In the genomic region with DNA sequence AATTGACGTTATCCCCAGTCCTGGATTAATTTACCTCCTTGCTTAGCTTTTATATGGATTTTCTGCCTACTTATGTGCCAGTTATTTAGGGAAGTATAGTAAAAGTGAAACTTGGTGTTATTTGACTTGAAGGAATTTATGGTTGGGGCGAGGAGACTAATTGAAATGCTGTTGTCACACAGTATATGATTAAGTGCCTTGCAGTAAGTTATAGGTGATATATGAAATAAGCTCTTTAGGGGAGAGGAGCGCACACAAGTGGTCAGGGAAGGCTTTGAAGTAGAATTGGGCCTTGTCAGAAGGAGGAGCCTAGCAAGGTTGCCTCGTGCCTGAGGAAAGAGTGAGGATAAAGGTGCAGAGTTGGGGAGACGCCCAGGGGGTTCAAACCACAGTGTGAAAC, we compare ENCODE assay signal across 1 cellular context.
TF ChIP-seq lines count a peak whose summit lies in the region.

No MANE protein-coding gene starts in this region.

TF ChIP-seq in WTC11, 78 proteins besides CTCF, POLR2A, EP300 and RAD21 (continued from another document):
- TF ChIP-seq, protein P1, sequence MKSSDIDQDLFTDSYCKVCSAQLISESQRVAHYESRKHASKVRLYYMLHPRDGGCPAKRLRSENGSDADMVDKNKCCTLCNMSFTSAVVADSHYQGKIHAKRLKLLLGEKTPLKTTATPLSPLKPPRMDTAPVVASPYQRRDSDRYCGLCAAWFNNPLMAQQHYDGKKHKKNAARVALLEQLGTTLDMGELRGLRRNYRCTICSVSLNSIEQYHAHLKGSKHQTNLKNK (CRISPR knock-in tag; IDR thresholded peaks at IDR 0.05): no peak
- TF ChIP-seq ZNF219 (CRISPR knock-in tag; IDR thresholded peaks at IDR 0.05; ENCODE audit: borderline replicate concordance): no peak
- TF ChIP-seq, protein P2, sequence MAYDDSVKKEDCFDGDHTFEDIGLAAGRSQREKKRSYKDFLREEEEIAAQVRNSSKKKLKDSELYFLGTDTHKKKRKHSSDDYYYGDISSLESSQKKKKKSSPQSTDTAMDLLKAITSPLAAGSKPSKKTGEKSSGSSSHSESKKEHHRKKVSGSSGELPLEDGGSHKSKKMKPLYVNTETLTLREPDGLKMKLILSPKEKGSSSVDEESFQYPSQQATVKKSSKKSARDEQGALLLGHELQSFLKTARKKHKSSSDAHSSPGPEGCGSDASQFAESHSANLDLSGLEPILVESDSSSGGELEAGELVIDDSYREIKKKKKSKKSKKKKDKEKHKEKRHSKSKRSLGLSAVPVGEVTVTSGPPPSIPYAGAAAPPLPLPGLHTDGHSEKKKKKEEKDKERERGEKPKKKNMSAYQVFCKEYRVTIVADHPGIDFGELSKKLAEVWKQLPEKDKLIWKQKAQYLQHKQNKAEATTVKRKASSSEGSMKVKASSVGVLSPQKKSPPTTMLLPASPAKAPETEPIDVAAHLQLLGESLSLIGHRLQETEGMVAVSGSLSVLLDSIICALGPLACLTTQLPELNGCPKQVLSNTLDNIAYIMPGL (CRISPR knock-in tag; IDR thresholded peaks at IDR 0.05): no peak
- TF ChIP-seq JAZF1 (CRISPR knock-in tag; IDR thresholded peaks at IDR 0.05): no peak
- no peak for TF ChIP-seq TP53 (CRISPR knock-in tag; IDR thresholded peaks at IDR 0.05)
